18 cellular contexts compared by ENCODE assay signal in genomic region chr2:197677056-197677455, GRCh38. TPM values are rescaled to one million over a fixed set of nuclear protein-coding genes. Genes with fewer than 3 reads are reported as not detected.
"Had no signal": no experiment of that assay in that cellular context is flagged by ENCODE, and none has a peak within 500 bp of the region (broad histone marks: within the 10 kb centered on the region; RNA-seq: fewer than 3 reads in every experiment).

No MANE protein-coding gene starts in this region.

- H3K36me3 Mint-ChIP-seq: immature natural killer cell had no signal

- H3K4me3 Mint-ChIP-seq: activated CD4-positive, alpha-beta memory T cell treated with anti-CD3 and anti-CD28 coated beads, Interleukin-2, amount 10 ng/mL, durations not matched to agents 7 days and 5 days; activated naive CD8-positive, alpha-beta T cell treated with anti-CD3 and anti-CD28 coated beads, Interleukin-2, amount 50 U/mL, for 24 hours; immature natural killer cell; stimulated activated naive CD8-positive, alpha-beta T cell treated with anti-CD3 and anti-CD28 coated beads, Interleukin-15, Interleukin-2, amounts not matched to agents 100 ng/mL and 50 ng/mL, for 24 hours had no signal

- H3K9me3 ChIP-seq: pancreas, thyroid gland, uterus had no signal

- ATAC-seq: esophagus mucosa, left colon, pancreas had no signal

- H3K4me1 ChIP-seq: pancreas, thyroid gland, uterus had no signal

- H3K27me3 ChIP-seq: pancreas, thyroid gland, uterus had no signal

- H3K9me3 Mint-ChIP-seq: activated CD4-positive, alpha-beta memory T cell treated with anti-CD3 and anti-CD28 coated beads, Interleukin-2, amount 10 ng/mL, durations not matched to agents 7 days and 5 days; activated naive CD8-positive, alpha-beta T cell treated with anti-CD3 and anti-CD28 coated beads, Interleukin-2, amount 50 U/mL, for 24 hours; immature natural killer cell; nephron progenitor cell; stimulated activated naive CD8-positive, alpha-beta T cell treated with anti-CD3 and anti-CD28 coated beads, Interleukin-15, Interleukin-2, amounts not matched to agents 100 ng/mL and 50 ng/mL, for 24 hours had no signal

- H3K4me3 ChIP-seq: pancreas, thyroid gland, uterus had no signal

- DNase-seq: activated CD4-positive, alpha-beta memory T cell treated with anti-CD3 and anti-CD28 coated beads, Interleukin-2, amount 10 ng/mL, durations not matched to agents 7 days and 5 days; activated naive CD4-positive, alpha-beta T cell; activated naive CD8-positive, alpha-beta T cell treated with anti-CD3 and anti-CD28 coated beads, Interleukin-2, amount 50 U/mL, for 24 hours; central memory CD4-positive, alpha-beta T cell; glutamatergic neuron; immature natural killer cell; left colon; mammary epithelial cell; nephron progenitor cell; pancreas; stimulated activated CD4-positive, alpha-beta T cell treated with anti-CD3 and anti-CD28 coated beads, Interleukin-4, amount 100 ng/mL, for 1 hour; stimulated activated CD8-positive, alpha-beta memory T cell treated with anti-CD3 and anti-CD28 coated beads, Interleukin-4, amount 100 ng/mL, for 48 hours; thyroid gland; uterus had no signal

- H3K4me1 Mint-ChIP-seq: activated CD4-positive, alpha-beta memory T cell treated with anti-CD3 and anti-CD28 coated beads, Interleukin-2, amount 10 ng/mL, durations not matched to agents 7 days and 5 days; immature natural killer cell had no signal

- H3K36me3 ChIP-seq: pancreas, thyroid gland, uterus had no signal

- H3K27ac ChIP-seq: pancreas, thyroid gland, VCaP had no signal

- H3K27ac Mint-ChIP-seq: activated CD4-positive, alpha-beta memory T cell treated with anti-CD3 and anti-CD28 coated beads, Interleukin-2, amount 10 ng/mL, durations not matched to agents 7 days and 5 days; activated naive CD8-positive, alpha-beta T cell treated with anti-CD3 and anti-CD28 coated beads, Interleukin-2, amount 50 U/mL, for 24 hours; immature natural killer cell; stimulated activated naive CD8-positive, alpha-beta T cell treated with anti-CD3 and anti-CD28 coated beads, Interleukin-15, Interleukin-2, amounts not matched to agents 100 ng/mL and 50 ng/mL, for 24 hours had no signal

RNA-seq across cellular contexts. Expression of gene RFTN2, which starts 1.7 kb away (rescaled TPM):
- total RNA-seq: activated CD4-positive, alpha-beta memory T cell treated with anti-CD3 and anti-CD28 coated beads, Interleukin-2, amount 10 ng/mL, durations not matched to agents 7 days and 5 days; T-helper 2 cell treated with Interferon-gamma antibody and Interleukin-4, amounts not matched to agents 100 ng/mL and 5 ng/mL, for 36 hours had no signal
- polyA plus RNA-seq: mammary epithelial cell had no signal
